8 cellular contexts compared by ENCODE assay signal in the genomic region with DNA sequence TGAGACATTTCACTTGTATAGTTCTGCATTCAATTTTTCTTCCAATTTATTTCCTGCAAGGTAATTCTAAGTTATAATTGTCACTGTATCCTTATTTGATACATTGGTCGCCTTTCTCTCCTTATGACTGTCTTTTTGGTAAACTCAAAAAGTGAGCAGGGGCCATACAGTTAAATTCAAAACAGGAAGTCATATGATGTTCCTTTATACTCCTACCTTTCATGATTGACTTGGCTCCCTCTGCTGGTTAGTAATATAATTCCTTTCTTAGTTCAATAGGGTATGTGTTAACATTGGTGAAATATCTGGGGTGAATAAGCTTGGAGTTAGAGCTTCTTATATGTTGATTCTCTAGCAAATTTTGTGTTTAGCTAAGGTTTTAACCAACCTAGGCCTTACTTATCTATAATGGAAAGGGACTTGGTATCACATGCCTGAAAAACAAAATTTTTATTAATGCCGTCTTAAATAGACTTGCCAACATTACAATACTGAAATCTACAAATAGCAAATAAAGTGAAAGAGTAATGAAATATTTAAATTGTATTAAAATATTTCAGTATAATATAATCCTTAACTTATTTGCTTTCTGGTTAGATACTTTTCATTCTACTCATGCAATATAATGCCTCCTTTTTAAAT. TPM values are rescaled to one million over a fixed set of nuclear protein-coding genes. Genes with fewer than 3 reads are reported as not detected.
DNase-seq lines count a peak whose midpoint lies in the region; ATAC-seq and TF ChIP-seq lines count a peak whose summit lies in the region.

No MANE protein-coding gene starts in this region.

- H3K9me3 ChIP-seq in HEK293 (ENCODE audit: control insufficient read depth, insufficient read depth, low read depth, low read length), result no peaks in the 10 kb centered on the region
- no peaks in the 10 kb centered on the region for H3K9me3 ChIP-seq in OCI-LY3 (ENCODE audit: insufficient read depth, low read length)
- no peaks in the 10 kb centered on the region for H3K9me3 ChIP-seq in liver (ENCODE audit: control insufficient read depth in 4 of 4, low read length in 3 of 4)
- no peaks in the 10 kb centered on the region for H3K9me3 ChIP-seq in aorta (ENCODE audit: control insufficient read depth, low read length)

- H4K20me1 ChIP-seq in OCI-LY3 (ENCODE audit: insufficient read depth, low read length), result peaks cover 24% of the 10 kb centered on the region

- peak; percentile 84 to 89 for TF ChIP-seq RAD21 in liver (IDR thresholded peaks at IDR 0.05)

- H3K9ac ChIP-seq in OCI-LY3 (ENCODE audit: low read length), result peak overlapping the region; percentile 38; the same call in 1 of the 2 replicates
- H3K9ac ChIP-seq in liver (ENCODE audit: low read depth in 1 of 2, low read length in 2 of 2), result no peak overlapping the region

- peak overlapping the region; percentile 51 for H3K4me3 Mint-ChIP-seq in activated naive CD4-positive, alpha-beta T cell treated with anti-CD3 and anti-CD28 coated beads, Interleukin-2, amount 50 U/mL, for 24 hours
- no peak overlapping the region for H3K4me3 Mint-ChIP-seq in central memory CD8-positive, alpha-beta T cell

- H3K4me2 ChIP-seq in OCI-LY3 (ENCODE audit: low read length), result peak overlapping the region; percentile 63

- POLR2A ChIA-PET in HEK293 (lab: Yijun Ruan, JAX), result interaction anchor here (1.8 to 1.9 kb wide), 2 partner anchors 126 to 131 kb away, joined by 6 to 12 read pairs; no protein-coding TSS in a partner anchor

- H3K36me3 ChIP-seq in HEK293 (ENCODE audit: control insufficient read depth in 2 of 2, insufficient read depth in 1 of 2, low read length in 2 of 2), result peaks cover 5 to 10% of the 10 kb centered on the region in 2 experiments
- no peaks in the 10 kb centered on the region for H3K36me3 ChIP-seq in OCI-LY3 (replicated peaks; ENCODE audit: low read depth, low read length)
- no peaks in the 10 kb centered on the region for H3K36me3 ChIP-seq in liver (ENCODE audit: control insufficient read depth in 4 of 4, insufficient read depth in 3 of 4, low read depth in 1 of 4, low read length in 3 of 4)
- H3K36me3 ChIP-seq in aorta (ENCODE audit: control insufficient read depth in 1 of 2, insufficient read depth in 2 of 2, low read length in 1 of 2), result no peaks in the 10 kb centered on the region

- H3K9me3 Mint-ChIP-seq in activated naive CD4-positive, alpha-beta T cell treated with anti-CD3 and anti-CD28 coated beads, Interleukin-2, amount 50 U/mL, for 24 hours, result no peaks in the 10 kb centered on the region
- no peaks in the 10 kb centered on the region for H3K9me3 Mint-ChIP-seq in central memory CD8-positive, alpha-beta T cell

- ATAC-seq in central memory CD8-positive, alpha-beta T cell (replicated peaks; ENCODE audit: extremely low read depth, poor library complexity, severe bottlenecking), result peak; percentile 77
- peak; percentile 72 for ATAC-seq in aorta (ENCODE audit: low FRiP score)

- no peaks in the 10 kb centered on the region for H3K27me3 Mint-ChIP-seq in activated naive CD4-positive, alpha-beta T cell treated with anti-CD3 and anti-CD28 coated beads, Interleukin-2, amount 50 U/mL, for 24 hours
- H3K27me3 Mint-ChIP-seq in central memory CD8-positive, alpha-beta T cell, result no peaks in the 10 kb centered on the region

- no peak for DNase-seq in activated naive CD4-positive, alpha-beta T cell (lab: John Stamatoyannopoulos, UW)
- DNase-seq in central memory CD8-positive, alpha-beta T cell (ENCODE audit: low spot score in 2 of 2), result no peak
- no peak for DNase-seq in aorta

- intact Hi-C loops in aorta (cut with DNase I), result loop anchor here in 1 of 2 donors (5.0 to 10.0 kb wide), 3 partner anchors 74 to 616 kb away; no protein-coding TSS in a partner anchor

- TF ChIP-seq CTCF in HEK293 (tag by site-specific recombination; IDR thresholded peaks at IDR 0.05) (peak; percentile 39; the same call in 1 of the 2 replicates), LNCAP (IDR thresholded peaks at IDR 0.05) (peak; percentile 65), OCI-LY3 (IDR thresholded peaks at IDR 0.05; ENCODE audit: low read depth, low read length) (peak; percentile 67), liver (IDR thresholded peaks at IDR 0.05; ENCODE audit: low read depth, low read length, missing input control) (peak; percentile 57)

- H2AFZ ChIP-seq in OCI-LY3 (ENCODE audit: low read depth, low read length), result no peak overlapping the region

- H3K27me3 ChIP-seq in OCI-LY3 (ENCODE audit: low read depth, low read length) (no peaks in the 10 kb centered on the region), liver (ENCODE audit: control insufficient read depth in 4 of 4, insufficient read depth in 4 of 4, low read length in 3 of 4) (no peaks in the 10 kb centered on the region), aorta (ENCODE audit: control insufficient read depth in 1 of 2, insufficient read depth in 2 of 2, low read length in 1 of 2) (no peaks in the 10 kb centered on the region)

- WGBS in liver, result 51% methylated on average over 2 of the region's 2 CpGs
- 64 to 65% methylated on average over 2 of the region's 2 CpGs for WGBS in aorta, 2 donors

- H3K27ac ChIP-seq in HEK293 (ENCODE audit: extremely low read depth, low read depth, low read length), result no peak overlapping the region
- H3K27ac ChIP-seq in OCI-LY3 (ENCODE audit: low read length), result no peak overlapping the region
- no peak overlapping the region for H3K27ac ChIP-seq in liver (ENCODE audit: low read depth in 1 of 2, low read length in 2 of 2)
- no peak overlapping the region for H3K27ac ChIP-seq in aorta (ENCODE audit: low read depth in 1 of 2, low read length in 2 of 2)

- H3K79me2 ChIP-seq in OCI-LY3 (ENCODE audit: low read length), result peaks cover 46% of the 10 kb centered on the region

- CTCF ChIA-PET in HEK293 (lab: Yijun Ruan, JAX), result interaction anchor here (0.5 to 6.0 kb wide), 21 partner anchors 10 to 177 kb away, joined by 3 to 85 read pairs (median 4); no protein-coding TSS in a partner anchor

- H3K4me1 Mint-ChIP-seq in activated naive CD4-positive, alpha-beta T cell treated with anti-CD3 and anti-CD28 coated beads, Interleukin-2, amount 50 U/mL, for 24 hours, result peaks cover 49% of the 10 kb centered on the region
- peaks cover 24% of the 10 kb centered on the region for H3K4me1 Mint-ChIP-seq in central memory CD8-positive, alpha-beta T cell

- H3K4me1 ChIP-seq in HEK293 (ENCODE audit: control insufficient read depth, insufficient read depth, low read length) (peaks cover 8% of the 10 kb centered on the region; the same call in 1 of the 2 replicates), OCI-LY3 (ENCODE audit: low read length) (peaks cover 40% of the 10 kb centered on the region), liver (ENCODE audit: control insufficient read depth in 4 of 4, insufficient read depth in 4 of 4, low read length in 3 of 4) (peaks cover 2 to 22% (median 15%) of the 10 kb centered on the region in 4 donors), aorta (ENCODE audit: control insufficient read depth in 1 of 2, insufficient read depth in 2 of 2, low read length in 2 of 2) (peaks cover 0 to 3% of the 10 kb centered on the region in 2 donors)

- H3K4me3 ChIP-seq in HEK293 (ENCODE audit: low read depth, low read length) (no peak overlapping the region), OCI-LY3 (ENCODE audit: low read length) (no peak overlapping the region), liver (ENCODE audit: low read depth in 1 of 3, low read length in 3 of 3) (no peak overlapping the region), aorta (ENCODE audit: low read length in 2 of 2) (no peak overlapping the region)

- H3K27ac Mint-ChIP-seq in activated naive CD4-positive, alpha-beta T cell treated with anti-CD3 and anti-CD28 coated beads, Interleukin-2, amount 50 U/mL, for 24 hours, result peak overlapping the region; percentile 63
- H3K27ac Mint-ChIP-seq in central memory CD8-positive, alpha-beta T cell (ENCODE audit: low read depth), result no peak overlapping the region

- peaks cover 4% of the 10 kb centered on the region for H3K36me3 Mint-ChIP-seq in activated naive CD4-positive, alpha-beta T cell treated with anti-CD3 and anti-CD28 coated beads, Interleukin-2, amount 50 U/mL, for 24 hours
- H3K36me3 Mint-ChIP-seq in central memory CD8-positive, alpha-beta T cell (ENCODE audit: insufficient read depth), result peaks cover 9% of the 10 kb centered on the region

TF ChIP-seq in HEK293, 187 proteins besides CTCF, POLR2A, EP300 and RAD21 (continues in another document):
- TF ChIP-seq ZNF660 (tag by site-specific recombination; IDR thresholded peaks at IDR 0.05), result peak; percentile 76
- TF ChIP-seq ZNF621 (tag by site-specific recombination; IDR thresholded peaks at IDR 0.05), result no peak
- TF ChIP-seq ZNF433 (tag by site-specific recombination; IDR thresholded peaks at IDR 0.05; ENCODE audit: low read depth), result no peak
- TF ChIP-seq FEZF1 (tag by site-specific recombination; IDR thresholded peaks at IDR 0.05), result peak; percentile 86
- TF ChIP-seq ZNF184 (tag by site-specific recombination; IDR thresholded peaks at IDR 0.05), result no peak
- no peak; the same call in 1 of the 2 replicates for TF ChIP-seq ZFP41 (tag by site-specific recombination; IDR thresholded peaks at IDR 0.05; ENCODE audit: borderline replicate concordance)
- no peak for TF ChIP-seq ZNF394 (tag by site-specific recombination; IDR thresholded peaks at IDR 0.05; ENCODE audit: borderline replicate concordance)
- no peak for TF ChIP-seq HOXD13 (CRISPR knock-in tag; IDR thresholded peaks at IDR 0.05; ENCODE audit: borderline replicate concordance)
- TF ChIP-seq ZNF10 (tag by site-specific recombination; IDR thresholded peaks at IDR 0.05), result 0 out of 2 replicates have a peak, but pooled peaks have one; percentile 14

TF ChIP-seq in liver, 16 proteins besides CTCF, POLR2A, EP300 and RAD21 (continues in another document):
- TF ChIP-seq FOXA1 (IDR thresholded peaks at IDR 0.05), result no peak
- peak; percentile 35 to 36 for TF ChIP-seq GABPA (IDR thresholded peaks at IDR 0.05 in 1 of 2, conservative IDR thresholded peaks at IDR 0.05 in 1 of 2)
- no peak for TF ChIP-seq SP1 (IDR thresholded peaks at IDR 0.05)
- TF ChIP-seq, protein P1, sequence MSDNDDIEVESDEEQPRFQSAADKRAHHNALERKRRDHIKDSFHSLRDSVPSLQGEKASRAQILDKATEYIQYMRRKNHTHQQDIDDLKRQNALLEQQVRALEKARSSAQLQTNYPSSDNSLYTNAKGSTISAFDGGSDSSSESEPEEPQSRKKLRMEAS (IDR thresholded peaks at IDR 0.05), result no peak

RNA-seq across cellular contexts. Expression of a gene that starts 6.0 kb away (rescaled TPM):
- 10 to 100 TPM; 25.4 to 30.3 TPM for total RNA-seq in liver
- polyA plus RNA-seq in liver, result 10 to 100 TPM in 1 of 2 donors, 1 to 10 TPM in 1; 4.9 to 16.7 TPM
- 10 to 100 TPM; 66.7 to 81.3 TPM for total RNA-seq in aorta
- polyA plus RNA-seq in aorta, result 10 to 100 TPM in 1 of 2 donors, 1 to 10 TPM in 1; 5.1 to 13.3 TPM
